6 cellular contexts compared by ENCODE assay signal in genomic region chrX:154226706-154227105, GRCh38. TPM values are rescaled to one million over a fixed set of nuclear protein-coding genes. Genes with fewer than 3 reads are reported as not detected.
"Had no signal": no experiment of that assay in that cellular context is flagged by ENCODE, and none has a peak within 500 bp of the region (broad histone marks: within the 10 kb centered on the region; RNA-seq: fewer than 3 reads in every experiment).

No MANE protein-coding gene starts in this region.

RNA-seq across cellular contexts. Expression of gene OPN1MW2, which starts 7.2 kb away (rescaled TPM):
- total RNA-seq: HepG2, HT-29, HT1080, IMR-90, K562 had no signal
- polyA plus RNA-seq: HepG2, IgD-negative memory B cell, IMR-90 had no signal

RNA-seq across cellular contexts. Expression of gene OPN1MW3, which starts 30.7 kb away (rescaled TPM):
- total RNA-seq: HepG2, HT-29, HT1080, IMR-90, K562 had no signal
- polyA plus RNA-seq: HepG2, IgD-negative memory B cell, IMR-90, K562 had no signal

RNA-seq across cellular contexts. Expression of gene OPN1MW, which starts 44.3 kb away (rescaled TPM):
- total RNA-seq: HepG2, HT-29, HT1080, IMR-90, K562 had no signal
- polyA plus RNA-seq: HepG2, IgD-negative memory B cell, IMR-90, K562 had no signal
